In genomic region chr16:4510747-4511426, GRCh38 we compare ENCODE assay signal across 10 cellular contexts. TPM values are rescaled to one million over a fixed set of nuclear protein-coding genes. Genes with fewer than 3 reads are reported as not detected.
DNase-seq lines count a peak whose midpoint lies in the region; TF ChIP-seq lines count a peak whose summit lies in the region.
"Had no signal": no experiment of that assay in that cellular context is flagged by ENCODE, and none has a peak within 500 bp of the region (broad histone marks: within the 10 kb centered on the region; RNA-seq: fewer than 3 reads in every experiment).

No MANE protein-coding gene starts in this region.

- peaks cover 15% of the 10 kb centered on the region for H3K36me3 Mint-ChIP-seq in activated naive CD4-positive, alpha-beta T cell treated with anti-CD3 and anti-CD28 coated beads, Interleukin-2, amount 50 U/mL, for 24 hours
- H3K36me3 Mint-ChIP-seq in activated T-helper 1 cell treated with anti-CD3 and anti-CD28 coated beads, Interleukin-12 subunit alpha, Interleukin-12 subunit beta, Interleukin-2, Interleukin-4 antibody, amounts not matched to agents 30 ng/mL and 10 ng/mL and 1 ng/mL, durations not matched to agents 14 hours and 24 hours and 36 hours (ENCODE audit: low read depth), result peaks cover 36% of the 10 kb centered on the region

- TF ChIP-seq CTCF in left ventricle myocardium inferior (IDR thresholded peaks at IDR 0.05; ENCODE audit: borderline replicate concordance), result no peak

- DNase-seq in activated naive CD4-positive, alpha-beta T cell (lab: John Stamatoyannopoulos, UW), result no peak
- no peak for DNase-seq in activated T-helper 1 cell treated with anti-CD3 and anti-CD28 coated beads, Interleukin-12 subunit alpha, Interleukin-12 subunit beta, Interleukin-2, Interleukin-4 antibody, amounts not matched to agents 30 ng/mL and 10 ng/mL and 1 ng/mL, durations not matched to agents 14 hours and 24 hours and 36 hours (ENCODE audit: low spot score)
- DNase-seq in left ventricle myocardium inferior (no peak), substantia nigra (lab: John Stamatoyannopoulos, UW) (peak in 1 of 49 donors; percentile 50), GF-D8 (lab: John Stamatoyannopoulos, UW) (no peak), HuH-7.5 (ENCODE audit: low spot score) (no peak), DMS53 treated with DMSO at 0.1 percent for 48 hours (lab: John Stamatoyannopoulos, UW; ENCODE audit: unreplicated experiment) (no peak)

- H3K27me3 ChIP-seq in left ventricle myocardium inferior (ENCODE audit: low read depth), result no peaks in the 10 kb centered on the region

- peaks cover 60% of the 10 kb centered on the region for H3K4me1 Mint-ChIP-seq in activated naive CD4-positive, alpha-beta T cell treated with anti-CD3 and anti-CD28 coated beads, Interleukin-2, amount 50 U/mL, for 24 hours
- peaks cover 34% of the 10 kb centered on the region for H3K4me1 Mint-ChIP-seq in activated T-helper 1 cell treated with anti-CD3 and anti-CD28 coated beads, Interleukin-12 subunit alpha, Interleukin-12 subunit beta, Interleukin-2, Interleukin-4 antibody, amounts not matched to agents 30 ng/mL and 10 ng/mL and 1 ng/mL, durations not matched to agents 14 hours and 24 hours and 36 hours (ENCODE audit: low read depth)

- intact Hi-C loops in activated T-helper 1 cell treated with anti-CD3 and anti-CD28 coated beads, Interleukin-12 subunit alpha, Interleukin-12 subunit beta, Interleukin-2, Interleukin-4 antibody, amounts not matched to agents 30 ng/mL and 10 ng/mL and 1 ng/mL, durations not matched to agents 14 hours and 24 hours and 36 hours (cut with micrococcal nuclease), result no loop called here
- intact Hi-C loops in left ventricle myocardium inferior (cut with micrococcal nuclease), result no loop called here

- no peak overlapping the region for H3K4me3 Mint-ChIP-seq in activated naive CD4-positive, alpha-beta T cell treated with anti-CD3 and anti-CD28 coated beads, Interleukin-2, amount 50 U/mL, for 24 hours
- no peak overlapping the region for H3K4me3 Mint-ChIP-seq in activated T-helper 1 cell treated with anti-CD3 and anti-CD28 coated beads, Interleukin-12 subunit alpha, Interleukin-12 subunit beta, Interleukin-2, Interleukin-4 antibody, amounts not matched to agents 30 ng/mL and 10 ng/mL and 1 ng/mL, durations not matched to agents 14 hours and 24 hours and 36 hours

- H3K27ac ChIP-seq in left ventricle myocardium inferior (replicated peaks) (peak overlapping the region; percentile 81), substantia nigra (ENCODE audit: low read depth, low read length, poor library complexity, severe bottlenecking) (peak overlapping the region; percentile 19)
- H3K27ac ChIP-seq: coronary artery had no signal

- peaks cover 68% of the 10 kb centered on the region for H3K36me3 ChIP-seq in left ventricle myocardium inferior

- H3K27me3 Mint-ChIP-seq in activated naive CD4-positive, alpha-beta T cell treated with anti-CD3 and anti-CD28 coated beads, Interleukin-2, amount 50 U/mL, for 24 hours, result no peaks in the 10 kb centered on the region
- H3K27me3 Mint-ChIP-seq in activated T-helper 1 cell treated with anti-CD3 and anti-CD28 coated beads, Interleukin-12 subunit alpha, Interleukin-12 subunit beta, Interleukin-2, Interleukin-4 antibody, amounts not matched to agents 30 ng/mL and 10 ng/mL and 1 ng/mL, durations not matched to agents 14 hours and 24 hours and 36 hours (ENCODE audit: insufficient read depth), result no peaks in the 10 kb centered on the region

- no peak overlapping the region for H3K4me3 ChIP-seq in left ventricle myocardium inferior
- H3K4me3 ChIP-seq: coronary artery had no signal

- peaks cover 65% of the 10 kb centered on the region for H3K4me1 ChIP-seq in left ventricle myocardium inferior

- peak overlapping the region; percentile 89 for H3K27ac Mint-ChIP-seq in activated naive CD4-positive, alpha-beta T cell treated with anti-CD3 and anti-CD28 coated beads, Interleukin-2, amount 50 U/mL, for 24 hours
- peak overlapping the region; percentile 27 for H3K27ac Mint-ChIP-seq in activated T-helper 1 cell treated with anti-CD3 and anti-CD28 coated beads, Interleukin-12 subunit alpha, Interleukin-12 subunit beta, Interleukin-2, Interleukin-4 antibody, amounts not matched to agents 30 ng/mL and 10 ng/mL and 1 ng/mL, durations not matched to agents 14 hours and 24 hours and 36 hours

- no peaks in the 10 kb centered on the region for H3K9me3 ChIP-seq in left ventricle myocardium inferior (replicated peaks)

- no peaks in the 10 kb centered on the region for H3K9me3 Mint-ChIP-seq in activated naive CD4-positive, alpha-beta T cell treated with anti-CD3 and anti-CD28 coated beads, Interleukin-2, amount 50 U/mL, for 24 hours
- no peaks in the 10 kb centered on the region for H3K9me3 Mint-ChIP-seq in activated T-helper 1 cell treated with anti-CD3 and anti-CD28 coated beads, Interleukin-12 subunit alpha, Interleukin-12 subunit beta, Interleukin-2, Interleukin-4 antibody, amounts not matched to agents 30 ng/mL and 10 ng/mL and 1 ng/mL, durations not matched to agents 14 hours and 24 hours and 36 hours

RNA-seq across cellular contexts. Expression of gene CDIP1, which starts 27.7 kb away (rescaled TPM):
- total RNA-seq in activated T-helper 1 cell treated with anti-CD3 and anti-CD28 coated beads, Interleukin-12 subunit alpha, Interleukin-12 subunit beta, Interleukin-2, Interleukin-4 antibody, amounts not matched to agents 30 ng/mL and 10 ng/mL and 1 ng/mL, durations not matched to agents 14 hours and 24 hours and 36 hours, result 61.6 and 62.7 TPM in 2 replicates
- total RNA-seq in left ventricle myocardium inferior, result 48.5 TPM

RNA-seq across cellular contexts. Expression of gene HMOX2, which starts 34.7 kb away (rescaled TPM):
- 64.7 and 68.4 TPM in 2 replicates for total RNA-seq in activated T-helper 1 cell treated with anti-CD3 and anti-CD28 coated beads, Interleukin-12 subunit alpha, Interleukin-12 subunit beta, Interleukin-2, Interleukin-4 antibody, amounts not matched to agents 30 ng/mL and 10 ng/mL and 1 ng/mL, durations not matched to agents 14 hours and 24 hours and 36 hours
- 115 TPM for total RNA-seq in left ventricle myocardium inferior

RNA-seq across cellular contexts. Expression of gene NMRAL1, which starts 36.5 kb away (rescaled TPM):
- 21.7 and 25.0 TPM in 2 replicates for total RNA-seq in activated T-helper 1 cell treated with anti-CD3 and anti-CD28 coated beads, Interleukin-12 subunit alpha, Interleukin-12 subunit beta, Interleukin-2, Interleukin-4 antibody, amounts not matched to agents 30 ng/mL and 10 ng/mL and 1 ng/mL, durations not matched to agents 14 hours and 24 hours and 36 hours
- total RNA-seq in left ventricle myocardium inferior, result 21.9 TPM

RNA-seq across cellular contexts. Expression of gene C16orf96, which starts 45.3 kb away (rescaled TPM):
- 0.17 TPM in 1 of 2 replicates, not detected in the other for total RNA-seq in activated T-helper 1 cell treated with anti-CD3 and anti-CD28 coated beads, Interleukin-12 subunit alpha, Interleukin-12 subunit beta, Interleukin-2, Interleukin-4 antibody, amounts not matched to agents 30 ng/mL and 10 ng/mL and 1 ng/mL, durations not matched to agents 14 hours and 24 hours and 36 hours
- 0.08 TPM for total RNA-seq in left ventricle myocardium inferior
- total RNA-seq: IMR-90 had no signal
